Comparison of ENCODE assay signal across 8 cellular contexts in genomic region chr16:30557397-30557949, GRCh38. TPM values are rescaled to one million over a fixed set of nuclear protein-coding genes. Genes with fewer than 3 reads are reported as not detected.
DNase-seq lines count a peak whose midpoint lies in the region; ATAC-seq and TF ChIP-seq lines count a peak whose summit lies in the region.

No MANE protein-coding gene starts in this region.

- H3K27ac ChIP-seq in BLaER1 treated with 17β-estradiol and CSF1 and Interleukin-3, amounts not matched to agents 10 nM and 100 nM: peak overlapping the region; percentile 88 to 96 (median 94)
- peak overlapping the region; percentile 77 for H3K27ac ChIP-seq in OCI-LY7 (ENCODE audit: low read depth, low read length, poor library complexity, severe bottlenecking)

- no peaks in the 10 kb centered on the region for H3K9me3 ChIP-seq in BLaER1 treated with 17β-estradiol and CSF1 and Interleukin-3, amounts not matched to agents 10 nM and 100 nM (replicated peaks in 1 of 11)
- H3K9me3 ChIP-seq in OCI-LY7 (ENCODE audit: low read length): no peaks in the 10 kb centered on the region
- H3K9me3 ChIP-seq in mucosa of stomach (ENCODE audit: control insufficient read depth, low read length): no peaks in the 10 kb centered on the region

- H3K4me1 ChIP-seq in BLaER1 treated with 17β-estradiol and CSF1 and Interleukin-3, amounts not matched to agents 10 nM and 100 nM: peaks cover 53 to 87% (median 72%) of the 10 kb centered on the region in 10 experiments
- H3K4me1 ChIP-seq in OCI-LY7 (ENCODE audit: insufficient read depth, low read length, poor library complexity, severe bottlenecking) (peaks cover 11% of the 10 kb centered on the region), mucosa of stomach (ENCODE audit: control insufficient read depth, insufficient read depth, low read length) (peaks cover 47% of the 10 kb centered on the region)

- peaks cover 15% of the 10 kb centered on the region; the same call in 1 of the 2 replicates for H3K79me2 ChIP-seq in OCI-LY7 (ENCODE audit: insufficient read depth, low read depth, low read length)

- ATAC-seq in GM21423 (IDR thresholded peaks at IDR 0.05; ENCODE audit: unreplicated experiment) (peak; percentile 15), HG03469 (IDR thresholded peaks at IDR 0.05; ENCODE audit: unreplicated experiment) (no peak), HG03442 (IDR thresholded peaks at IDR 0.05; ENCODE audit: unreplicated experiment) (no peak), sciatic nerve (no peak)

- H3K27me3 Mint-ChIP-seq in dendritic cell treated with granulocyte-macrophage colony-stimulating factor and Interleukin-4, amounts not matched to agents 40 ng/mL and 50 ng/mL, for 4 days: no peaks in the 10 kb centered on the region

- peaks cover 72% of the 10 kb centered on the region for H3K4me1 Mint-ChIP-seq in dendritic cell treated with granulocyte-macrophage colony-stimulating factor and Interleukin-4, amounts not matched to agents 40 ng/mL and 50 ng/mL, for 4 days (ENCODE audit: low read depth)

- intact Hi-C loops in OCI-LY7 (cut with micrococcal nuclease; ENCODE audit: unreplicated experiment): no loop called here
- intact Hi-C loops in dendritic cell treated with granulocyte-macrophage colony-stimulating factor and Interleukin-4, amounts not matched to agents 40 ng/mL and 50 ng/mL, for 4 days (cut with micrococcal nuclease): no loop called here
- intact Hi-C loops in sciatic nerve (cut with DNase I): no loop called here

- TF ChIP-seq CTCF in OCI-LY7 (conservative IDR thresholded peaks at IDR 0.05; ENCODE audit: low read length): no peak

- peaks cover 8 to 35% (median 31%) of the 10 kb centered on the region in 11 experiments; a peak in 21 of 22 replicates for H3K27me3 ChIP-seq in BLaER1 treated with 17β-estradiol and CSF1 and Interleukin-3, amounts not matched to agents 10 nM and 100 nM
- H3K27me3 ChIP-seq in mucosa of stomach (ENCODE audit: control insufficient read depth, insufficient read depth, low read length): no peaks in the 10 kb centered on the region

- DNase-seq in OCI-LY7 (ENCODE audit: low spot score): peak; percentile 39
- DNase-seq in sciatic nerve (ENCODE audit: low spot score): no peak

- H3K36me3 ChIP-seq in BLaER1 treated with 17β-estradiol and CSF1 and Interleukin-3, amounts not matched to agents 10 nM and 100 nM: peaks cover 26 to 41% (median 36%) of the 10 kb centered on the region in 11 experiments
- H3K36me3 ChIP-seq in OCI-LY7 (ENCODE audit: insufficient read depth, low read length) (peaks cover 28% of the 10 kb centered on the region), mucosa of stomach (ENCODE audit: control insufficient read depth, insufficient read depth, low read length) (peaks cover 8% of the 10 kb centered on the region)

- H3K4me3 Mint-ChIP-seq in dendritic cell treated with granulocyte-macrophage colony-stimulating factor and Interleukin-4, amounts not matched to agents 40 ng/mL and 50 ng/mL, for 4 days: peak overlapping the region; percentile 92

- no TSS peak for BruUV-seq in OCI-LY7 (replicated peaks; lab: Mats Ljungman, UMichigan)

- no peaks in the 10 kb centered on the region for H3K9me2 ChIP-seq in OCI-LY7 (ENCODE audit: insufficient read depth, low read length)

- peaks cover 0 to 26% (median 0%) of the 10 kb centered on the region in 11 experiments; a peak in 8 of 22 replicates for H4K20me1 ChIP-seq in BLaER1 treated with 17β-estradiol and CSF1 and Interleukin-3, amounts not matched to agents 10 nM and 100 nM
- no peaks in the 10 kb centered on the region for H4K20me1 ChIP-seq in OCI-LY7 (ENCODE audit: insufficient read depth, low read length)

- H3K4me2 ChIP-seq in BLaER1 treated with 17β-estradiol and CSF1 and Interleukin-3, amounts not matched to agents 10 nM and 100 nM: peak overlapping the region; percentile 84 to 98 (median 96)
- peak overlapping the region; percentile 92 for H3K4me2 ChIP-seq in OCI-LY7 (ENCODE audit: low read length)

- peaks cover 55% of the 10 kb centered on the region for H3K36me3 Mint-ChIP-seq in dendritic cell treated with granulocyte-macrophage colony-stimulating factor and Interleukin-4, amounts not matched to agents 40 ng/mL and 50 ng/mL, for 4 days (ENCODE audit: low read depth)

- H3K9ac ChIP-seq in BLaER1 treated with 17β-estradiol and CSF1 and Interleukin-3, amounts not matched to agents 10 nM and 100 nM: peak overlapping the region; percentile 88 to 98 (median 96)
- H3K9ac ChIP-seq in mucosa of stomach (ENCODE audit: low read length): peak overlapping the region; percentile 94

- peak overlapping the region; percentile 99 for H3K27ac Mint-ChIP-seq in dendritic cell treated with granulocyte-macrophage colony-stimulating factor and Interleukin-4, amounts not matched to agents 40 ng/mL and 50 ng/mL, for 4 days

- CTCF ChIA-PET in OCI-LY7 (lab: Charles Lee; ENCODE audit: unreplicated experiment): interaction anchor here (0.6 to 1.1 kb wide), 4 partner anchors 15 to 48 kb away, joined by 3 to 6 read pairs (median 3); partner anchors contain the start of gene ZNF747

- H3K9me3 Mint-ChIP-seq in dendritic cell treated with granulocyte-macrophage colony-stimulating factor and Interleukin-4, amounts not matched to agents 40 ng/mL and 50 ng/mL, for 4 days: no peaks in the 10 kb centered on the region

- H3K4me3 ChIP-seq in BLaER1 treated with 17β-estradiol and CSF1 and Interleukin-3, amounts not matched to agents 10 nM and 100 nM: peak overlapping the region; percentile 73 to 96 (median 90)
- H3K4me3 ChIP-seq in OCI-LY7 (ENCODE audit: low read depth, low read length, poor library complexity, severe bottlenecking) (peak overlapping the region; percentile 77), mucosa of stomach (ENCODE audit: low read length) (peak overlapping the region; percentile 56)

- H2AFZ ChIP-seq in OCI-LY7 (ENCODE audit: low read length): peak overlapping the region; percentile 81

- POLR2A ChIA-PET in OCI-LY7 (lab: Charles Lee): interaction anchor here (0.6 to 2.9 kb wide), 13 partner anchors 8 to 706 kb away, joined by 3 to 54 read pairs (median 4); partner anchors contain the start of genes DCTPP1, ZNF688 and ZNF747

RNA-seq across cellular contexts. Expression of gene ZNF764, which starts 0.7 kb away (rescaled TPM):
- total RNA-seq in OCI-LY7 (2014; rRNA removed; shearing (Covaris generic)): 10.5 and 14.6 TPM in 2 replicates
- 12.8 and 13.8 TPM in 2 replicates for total RNA-seq in OCI-LY7 (2022)
- 9.5 TPM for total RNA-seq in sciatic nerve

RNA-seq across cellular contexts. Expression of gene ZNF688, which starts 14.0 kb away (rescaled TPM):
- total RNA-seq in OCI-LY7 (2014; rRNA removed; shearing (Covaris generic)): 17.5 and 19.8 TPM in 2 replicates
- total RNA-seq in OCI-LY7 (2022) (15.0 and 15.3 TPM in 2 replicates), sciatic nerve (13.6 TPM)

RNA-seq across cellular contexts. Expression of gene ZNF747, which starts 22.8 kb away (rescaled TPM):
- total RNA-seq in OCI-LY7 (2014; rRNA removed; shearing (Covaris generic)): 15.7 and 22.2 TPM in 2 replicates
- total RNA-seq in OCI-LY7 (2022) (17.2 and 20.8 TPM in 2 replicates), sciatic nerve (12.7 TPM)

RNA-seq across cellular contexts. Expression of gene ZNF785, which starts 28.0 kb away (rescaled TPM):
- 6.8 and 9.3 TPM in 2 replicates for total RNA-seq in OCI-LY7 (2014; rRNA removed; shearing (Covaris generic))
- total RNA-seq in OCI-LY7 (2022): 4.1 and 4.6 TPM in 2 replicates
- total RNA-seq in sciatic nerve: 26.3 TPM

RNA-seq across cellular contexts. Expression of gene ZNF768, which starts 31.1 kb away (rescaled TPM):
- total RNA-seq in OCI-LY7 (2014; rRNA removed; shearing (Covaris generic)): 43.4 and 63.7 TPM in 2 replicates
- total RNA-seq in OCI-LY7 (2022): 38.3 and 42.9 TPM in 2 replicates
- 30.3 TPM for total RNA-seq in sciatic nerve
